ENCODE assay signal across 24 cellular contexts in the genomic region with DNA sequence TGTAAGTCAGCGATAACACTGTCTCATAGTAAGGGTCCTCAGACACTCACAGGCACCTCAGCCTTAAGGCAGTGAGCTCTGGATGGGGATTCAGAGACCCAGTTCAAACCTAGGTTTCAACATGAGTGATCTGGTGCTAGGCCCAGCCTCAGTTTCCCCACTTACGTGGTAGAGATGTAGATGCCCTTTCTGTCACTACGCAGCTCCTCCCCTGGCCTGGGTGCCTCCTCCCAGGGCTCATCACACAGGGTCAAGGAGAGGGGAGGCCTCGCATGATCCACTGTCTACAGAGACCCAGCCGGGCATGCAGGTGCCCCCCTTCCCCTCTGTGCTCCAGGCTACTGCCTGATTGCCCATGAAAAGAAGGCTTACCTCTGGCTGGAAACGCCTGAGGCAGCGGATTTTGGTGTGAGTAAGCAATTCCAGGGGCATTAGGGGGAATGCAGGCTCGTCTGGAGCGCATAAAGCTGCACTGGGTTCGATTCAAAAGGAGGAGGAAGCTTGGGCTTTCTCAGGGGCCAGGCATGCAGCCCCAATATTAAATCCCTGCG.
"Had no signal": no experiment of that assay in that cellular context is flagged by ENCODE, and none has a peak within 500 bp of the region (broad histone marks: within the 10 kb centered on the region; RNA-seq: fewer than 3 reads in every experiment).

No MANE protein-coding gene starts in this region.

- H3K4me1 ChIP-seq: foreskin keratinocyte, spleen, testis had no signal

- H3K79me2 ChIP-seq: hepatocyte had no signal

- H3K4me3 ChIP-seq: hepatocyte, mucosa of descending colon, right atrium auricular region, spleen, testis had no signal

- H3K9me3 Mint-ChIP-seq: activated CD4-positive, alpha-beta memory T cell treated with anti-CD3 and anti-CD28 coated beads for 36 hours; T-helper 1 cell treated with Interleukin-12 subunit alpha and Interleukin-12 subunit beta and Interleukin-4 antibody, amounts not matched to agents 30 μg/mL and 1 μg/mL, for 36 hours had no signal

- H3K27ac ChIP-seq: foreskin keratinocyte, hepatocyte, right atrium auricular region, spleen, testis had no signal

- H2AFZ ChIP-seq: hepatocyte had no signal

- FAIRE-seq: endometrium, islet of Langerhans had no signal

- H3K27me3 ChIP-seq: right atrium auricular region, testis had no signal

- H3K4me1 Mint-ChIP-seq: activated CD8-positive, alpha-beta memory T cell treated with anti-CD3 and anti-CD28 coated beads, Interleukin-2, amount 10 ng/mL, durations not matched to agents 7 days and 5 days; brain had no signal

- H3K36me3 ChIP-seq: right atrium auricular region, spleen had no signal

- H3K4me2 ChIP-seq: hepatocyte had no signal

- DNase-seq: activated CD4-positive, alpha-beta memory T cell treated with anti-CD3 and anti-CD28 coated beads for 36 hours; activated CD4-positive, alpha-beta T cell treated with anti-CD3 and anti-CD28 coated beads for 48 hours; activated CD8-positive, alpha-beta memory T cell treated with anti-CD3 and anti-CD28 coated beads, Interleukin-2, amount 10 ng/mL, durations not matched to agents 7 days and 5 days; aorta; effector CD4-positive, alpha-beta T cell; erythroblast; foreskin keratinocyte; left cardiac atrium; mesenchymal stem cell; mucosa of descending colon; spleen; stimulated activated CD4-positive, alpha-beta T cell treated with anti-CD3 and anti-CD28 coated beads, Interleukin-4, amount 100 ng/mL, for 1 hour; stimulated activated naive CD4-positive, alpha-beta T cell; T1000; testis had no signal

- ATAC-seq: activated CD8-positive, alpha-beta memory T cell treated with anti-CD3 and anti-CD28 coated beads, Interleukin-2, amount 10 ng/mL, durations not matched to agents 7 days and 5 days; activated naive CD4-positive, alpha-beta T cell treated with anti-CD3 and anti-CD28 coated beads, Interleukin-2, amount 50 U/mL, for 72 hours; foreskin keratinocyte; left cardiac atrium; mucosa of descending colon had no signal

- H3K9me3 ChIP-seq: testis had no signal

- H3K4me3 Mint-ChIP-seq: activated CD4-positive, alpha-beta memory T cell treated with anti-CD3 and anti-CD28 coated beads for 36 hours; activated CD8-positive, alpha-beta memory T cell treated with anti-CD3 and anti-CD28 coated beads, Interleukin-2, amount 10 ng/mL, durations not matched to agents 7 days and 5 days; T-helper 1 cell treated with Interleukin-12 subunit alpha and Interleukin-12 subunit beta and Interleukin-4 antibody, amounts not matched to agents 30 μg/mL and 1 μg/mL, for 36 hours; type B pancreatic cell had no signal

- H3K27ac Mint-ChIP-seq: activated CD4-positive, alpha-beta memory T cell treated with anti-CD3 and anti-CD28 coated beads for 36 hours; activated CD8-positive, alpha-beta memory T cell treated with anti-CD3 and anti-CD28 coated beads, Interleukin-2, amount 10 ng/mL, durations not matched to agents 7 days and 5 days; activated naive CD4-positive, alpha-beta T cell treated with anti-CD3 and anti-CD28 coated beads, Interleukin-2, amount 50 U/mL, for 72 hours; brain; progenitor cell of endocrine pancreas; T-helper 1 cell treated with Interleukin-12 subunit alpha and Interleukin-12 subunit beta and Interleukin-4 antibody, amounts not matched to agents 30 μg/mL and 1 μg/mL, for 36 hours; type B pancreatic cell had no signal

- H3K36me3 Mint-ChIP-seq: activated CD4-positive, alpha-beta memory T cell treated with anti-CD3 and anti-CD28 coated beads for 36 hours; activated CD8-positive, alpha-beta memory T cell treated with anti-CD3 and anti-CD28 coated beads, Interleukin-2, amount 10 ng/mL, durations not matched to agents 7 days and 5 days; brain; type B pancreatic cell had no signal
